8 cellular contexts compared by ENCODE assay signal in genomic region chr19:16496613-16496983, GRCh38. TPM values are rescaled to one million over a fixed set of nuclear protein-coding genes. Genes with fewer than 3 reads are reported as not detected.
DNase-seq lines count a peak whose midpoint lies in the region; ATAC-seq and TF ChIP-seq lines count a peak whose summit lies in the region.

No MANE protein-coding gene starts in this region.

- H3K36me3 Mint-ChIP-seq in activated T-cell treated with anti-CD3 and anti-CD28 coated beads, Interleukin-2, amount 50 U/mL, for 72 hours (ENCODE audit: insufficient read depth in 2 of 2): peaks cover 0 to 2% of the 10 kb centered on the region in 2 donors
- peaks cover 3% of the 10 kb centered on the region for H3K36me3 Mint-ChIP-seq in activated naive CD8-positive, alpha-beta T cell

- H2AFZ ChIP-seq in smooth muscle cell (ENCODE audit: low read depth): peak overlapping the region; percentile 76

- H3K27ac Mint-ChIP-seq in activated T-cell treated with anti-CD3 and anti-CD28 coated beads, Interleukin-2, amount 50 U/mL, for 72 hours: no peak overlapping the region
- H3K27ac Mint-ChIP-seq in activated naive CD8-positive, alpha-beta T cell: peak overlapping the region; percentile 76

- no peak for TF ChIP-seq CTCF in smooth muscle cell (IDR thresholded peaks at IDR 0.05; ENCODE audit: borderline replicate concordance, insufficient read depth, poor library complexity, severe bottlenecking)

- WGBS in smooth muscle cell (ENCODE audit: low lambda C conversion rate): 42% methylated on average over 16 of the region's 16 CpGs

- no peaks in the 10 kb centered on the region for H3K79me2 ChIP-seq in smooth muscle cell (ENCODE audit: low read depth)

- peak overlapping the region; percentile 47 for H3K27ac ChIP-seq in smooth muscle cell (ENCODE audit: low read depth)

- peak overlapping the region; percentile 83 for H3K4me2 ChIP-seq in smooth muscle cell

- H3K27me3 ChIP-seq in smooth muscle cell (ENCODE audit: low read depth): no peaks in the 10 kb centered on the region

- H3F3A ChIP-seq in smooth muscle cell (ENCODE audit: low read depth): no peaks in the 10 kb centered on the region

- H3K9me3 Mint-ChIP-seq in activated T-cell treated with anti-CD3 and anti-CD28 coated beads, Interleukin-2, amount 50 U/mL, for 72 hours: no peaks in the 10 kb centered on the region
- H3K9me3 Mint-ChIP-seq in activated naive CD8-positive, alpha-beta T cell (ENCODE audit: low read depth): no peaks in the 10 kb centered on the region

- H3K9me3 ChIP-seq in iPS-18c (ENCODE audit: control insufficient read depth, insufficient read depth, low read length): peaks cover 2% of the 10 kb centered on the region
- no peaks in the 10 kb centered on the region for H3K9me3 ChIP-seq in smooth muscle cell (replicated peaks; ENCODE audit: low read depth)

- H3K4me1 Mint-ChIP-seq in activated T-cell treated with anti-CD3 and anti-CD28 coated beads, Interleukin-2, amount 50 U/mL, for 72 hours (ENCODE audit: low read depth): peaks cover 32% of the 10 kb centered on the region
- H3K4me1 Mint-ChIP-seq in activated naive CD8-positive, alpha-beta T cell (ENCODE audit: low read depth): peaks cover 15% of the 10 kb centered on the region

- ATAC-seq in activated T-cell treated with anti-CD3 and anti-CD28 coated beads, Interleukin-2, amount 50 U/mL, for 72 hours (replicated peaks in 1 of 2): no peak
- ATAC-seq in GM18858 (IDR thresholded peaks at IDR 0.05; ENCODE audit: unreplicated experiment): no peak

- no peaks in the 10 kb centered on the region for H4K20me1 ChIP-seq in smooth muscle cell (ENCODE audit: low read depth)

- H3K4me3 Mint-ChIP-seq in activated T-cell treated with anti-CD3 and anti-CD28 coated beads, Interleukin-2, amount 50 U/mL, for 72 hours: peak overlapping the region; percentile 89 to 92
- peak overlapping the region; percentile 92 for H3K4me3 Mint-ChIP-seq in activated naive CD8-positive, alpha-beta T cell

- no peaks in the 10 kb centered on the region for H3K36me3 ChIP-seq in smooth muscle cell (ENCODE audit: low read depth)

- H3K4me3 ChIP-seq in iPS-18c (ENCODE audit: insufficient read depth, low read depth, low read length): peak overlapping the region; percentile 84
- H3K4me3 ChIP-seq in smooth muscle cell: peak overlapping the region; percentile 64

- DNase-seq in activated T-cell treated with anti-CD3 and anti-CD28 coated beads, Interleukin-2, amount 50 U/mL, for 72 hours: no peak
- DNase-seq in activated T-cell treated with anti-CD3 and anti-CD28 coated beads, Interleukin-2, amount 50 U/mL, for 48 hours: no peak
- DNase-seq in smooth muscle cell (lab: John Stamatoyannopoulos, UW; ENCODE audit: unreplicated experiment) (no peak), GOT3 (lab: John Stamatoyannopoulos, UW) (no peak), NCI-H510A treated with DMSO at 0.1 percent for 48 hours (lab: John Stamatoyannopoulos, UW) (no peak)

- H3K4me1 ChIP-seq in smooth muscle cell (ENCODE audit: low read depth): no peaks in the 10 kb centered on the region

- H3K27me3 Mint-ChIP-seq in activated T-cell treated with anti-CD3 and anti-CD28 coated beads, Interleukin-2, amount 50 U/mL, for 72 hours (ENCODE audit: low read depth): no peaks in the 10 kb centered on the region
- H3K27me3 Mint-ChIP-seq in activated naive CD8-positive, alpha-beta T cell: no peaks in the 10 kb centered on the region

- peak overlapping the region; percentile 65 for H3K9ac ChIP-seq in smooth muscle cell (ENCODE audit: low read depth)

RNA-seq across cellular contexts. Expression of gene C19orf44, which starts 0.4 kb away (rescaled TPM):
- 1 to 10 TPM; 3.0 to 3.4 TPM for total RNA-seq in activated T-cell treated with anti-CD3 and anti-CD28 coated beads, Interleukin-2, amount 50 U/mL, for 72 hours
- total RNA-seq in smooth muscle cell: 3.3 and 3.9 TPM in 2 replicates
- polyA plus RNA-seq in smooth muscle cell: 2.5 and 3.4 TPM in 2 replicates

RNA-seq across cellular contexts. Expression of gene CALR3, which starts 0.6 kb away (rescaled TPM):
- not detected for total RNA-seq in activated T-cell treated with anti-CD3 and anti-CD28 coated beads, Interleukin-2, amount 50 U/mL, for 72 hours
- not detected in 2 replicates for total RNA-seq in smooth muscle cell
- not detected in 2 replicates for polyA plus RNA-seq in smooth muscle cell

RNA-seq across cellular contexts. Expression of gene EPS15L1, which starts 24.8 kb away (rescaled TPM):
- 10 to 100 TPM; 29.4 to 34.8 TPM for total RNA-seq in activated T-cell treated with anti-CD3 and anti-CD28 coated beads, Interleukin-2, amount 50 U/mL, for 72 hours
- 12.8 and 16.0 TPM in 2 replicates for total RNA-seq in smooth muscle cell
- 15.6 and 18.8 TPM in 2 replicates for polyA plus RNA-seq in smooth muscle cell

RNA-seq across cellular contexts. Expression of gene CHERP, which starts 45.6 kb away (rescaled TPM):
- total RNA-seq in activated T-cell treated with anti-CD3 and anti-CD28 coated beads, Interleukin-2, amount 50 U/mL, for 72 hours: 10 to 100 TPM; 54.8 to 59.6 TPM
- 4.1 and 9.5 TPM in 2 replicates for total RNA-seq in smooth muscle cell
- 29.2 and 43.4 TPM in 2 replicates for polyA plus RNA-seq in smooth muscle cell
